Comparison of ENCODE assay signal across 26 cellular contexts in the genomic region with DNA sequence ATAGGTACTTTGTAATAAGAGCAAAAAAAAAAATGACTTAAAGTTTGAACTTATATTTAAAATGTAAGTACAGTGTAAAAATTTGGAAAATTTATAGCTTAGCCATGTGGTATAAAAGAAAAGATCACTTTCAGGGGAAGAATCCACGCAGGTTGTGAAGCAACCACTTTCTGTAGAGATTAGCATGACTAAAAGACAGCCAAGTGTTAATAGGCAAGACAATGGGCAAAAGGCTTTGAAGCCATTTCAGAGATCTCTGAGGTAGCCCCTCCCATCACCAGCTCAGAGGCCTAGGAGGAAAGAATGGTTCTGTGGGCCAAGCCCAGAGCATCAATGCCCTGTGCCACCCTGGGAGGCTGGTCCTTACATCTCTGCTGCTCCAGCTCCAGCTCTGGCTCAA.
"Had no signal": no experiment of that assay in that cellular context is flagged by ENCODE, and none has a peak within 500 bp of the region (broad histone marks: within the 10 kb centered on the region; RNA-seq: fewer than 3 reads in every experiment).

No MANE protein-coding gene starts in this region.

- H3K27me3 ChIP-seq: SJSA1 had no signal

- H3K4me1 ChIP-seq: SJSA1 had no signal

- H3K36me3 ChIP-seq: SJSA1 had no signal

- H3K4me2 ChIP-seq: KMS-11 had no signal

- H3K27ac Mint-ChIP-seq: IgD-negative memory B cell had no signal

- H3K27me3 Mint-ChIP-seq: IgD-negative memory B cell had no signal

- H3K9ac ChIP-seq: KMS-11 had no signal

- ATAC-seq: K562 had no signal

- H3K4me1 Mint-ChIP-seq: IgD-negative memory B cell had no signal

- DNase-seq: MV-4-11, NCI-H1092, NCI-H1105 treated with DMSO at 0.1 percent for 48 hours, NCI-H1417 treated with DMSO at 0.1 percent for 48 hours, NCI-H146, NCI-H1694 treated with DMSO at 0.1 percent for 48 hours, NCI-H1930, NCI-H2081 treated with DMSO at 0.1 percent for 48 hours, NCI-H2171, NCI-H226, NCI-H446, NCI-H510A, NCI-H524 treated with DMSO at 0.1 percent for 48 hours, NCI-H69, NCI-H774, Right ventricle myocardium superior, RPMI8226, SIG-M5 had no signal

- H3K4me3 ChIP-seq: K562, SJSA1, SK-N-MC had no signal

- H3K9me3 ChIP-seq: SJSA1 had no signal

- FAIRE-seq: HTR-8/SVneo, K562, RCC 7860 had no signal

- H3K27ac ChIP-seq: HL-60, KMS-11, SJSA1, SK-N-MC had no signal

- H3K36me3 Mint-ChIP-seq: IgD-negative memory B cell had no signal
